In genomic region chr10:9302142-9302746, GRCh38 we compare ENCODE assay signal across 8 cellular contexts.
DNase-seq lines count a peak whose midpoint lies in the region; ATAC-seq, FAIRE-seq and TF ChIP-seq lines count a peak whose summit lies in the region.

No MANE protein-coding gene starts in this region.

- H3K9me3 ChIP-seq in heart left ventricle, result no peaks in the 10 kb centered on the region
- no peaks in the 10 kb centered on the region for H3K9me3 ChIP-seq in right cardiac atrium (ENCODE audit: control insufficient read depth, low read length)
- H3K9me3 ChIP-seq in pancreas, result no peaks in the 10 kb centered on the region

- ATAC-seq in heart left ventricle, result peak in 1 of 4 donors; percentile 45
- ATAC-seq in right cardiac atrium, result no peak
- peak; percentile 76 for ATAC-seq in esophagus mucosa
- peak; percentile 50 to 87 (median 80) for ATAC-seq in pancreas
- no peak for ATAC-seq in GM21717 (IDR thresholded peaks at IDR 0.05; ENCODE audit: unreplicated experiment)
- ATAC-seq in HG03457 (IDR thresholded peaks at IDR 0.05; ENCODE audit: unreplicated experiment), result no peak

- TF ChIP-seq POLR2A in heart left ventricle (IDR thresholded peaks at IDR 0.05), result no peak

- no peak overlapping the region for H3K4me3 ChIP-seq in heart left ventricle
- no peak overlapping the region for H3K4me3 ChIP-seq in right cardiac atrium (ENCODE audit: low read length)
- H3K4me3 ChIP-seq in pancreas, result no peak overlapping the region

- 29 to 40% (median 34%) methylated on average over 3 of the region's 3 CpGs for WGBS in heart left ventricle, 4 donors
- WGBS in right cardiac atrium, result 27% methylated on average over 3 of the region's 3 CpGs
- 20 to 22% methylated on average over 3 of the region's 3 CpGs for WGBS in pancreas, 2 donors

- TF ChIP-seq CTCF in heart left ventricle (IDR thresholded peaks at IDR 0.05) (peak; percentile 14 to 56 (median 44)), pancreas (IDR thresholded peaks at IDR 0.05) (peak in 2 of 4 donors; percentile 31 to 36)

- H3K27ac ChIP-seq in heart left ventricle, result no peak overlapping the region
- no peak overlapping the region for H3K27ac ChIP-seq in right cardiac atrium (ENCODE audit: low read length)
- no peak overlapping the region for H3K27ac ChIP-seq in pancreas

- H3K4me1 ChIP-seq in heart left ventricle (no peaks in the 10 kb centered on the region), right cardiac atrium (ENCODE audit: control insufficient read depth, insufficient read depth, low read length) (no peaks in the 10 kb centered on the region), pancreas (no peaks in the 10 kb centered on the region)

- peak; percentile 95 for FAIRE-seq in pancreas (lab: Jason Lieb, UNC)

- intact Hi-C loops in heart left ventricle (cut with DNase I) (loop anchor here (5.0 to 10.0 kb wide), 4 partner anchors 1427 to 1775 kb away; no protein-coding TSS in a partner anchor), right cardiac atrium (cut with DNase I) (loop anchor here in 3 of 4 donors (5.0 to 10.0 kb wide), 4 partner anchors 1427 to 1777 kb away; no protein-coding TSS in a partner anchor), pancreas (cut with DNase I) (no loop called here)

- H3K27me3 ChIP-seq in heart left ventricle (peaks cover 0 to 5% (median 0%) of the 10 kb centered on the region in 9 donors), right cardiac atrium (ENCODE audit: control insufficient read depth, insufficient read depth) (no peaks in the 10 kb centered on the region), pancreas (no peaks in the 10 kb centered on the region)

- no peaks in the 10 kb centered on the region for H3K36me3 ChIP-seq in heart left ventricle
- H3K36me3 ChIP-seq in pancreas, result no peaks in the 10 kb centered on the region

- DNase-seq in heart left ventricle, result no peak
- no peak for DNase-seq in right cardiac atrium
- peak; percentile 9 for DNase-seq in HS-5 (ENCODE audit: low read depth)
- peak; percentile 23 to 29 for DNase-seq in SHP77 (lab: John Stamatoyannopoulos, UW)
- DNase-seq in pancreas, result peak in 1 of 6 donors; percentile 10

Comparison
In these comparisons a context has a peak if more than half of its experiments do, and no peak if none do; other contexts are left out.
1. ATAC-seq: peak in esophagus mucosa (single experiment) and pancreas (4 of 4); none in right cardiac atrium (0 of 2), GM21717 (single experiment) and HG03457 (single experiment).
2. DNase-seq: peak in HS-5 (single experiment) and SHP77 (2 of 2); none in heart left ventricle (0 of 5) and right cardiac atrium (0 of 3).
3. intact Hi-C loops: an anchor here in heart left ventricle (5.0 to 10.0 kb wide) and right cardiac atrium (5.0 to 10.0 kb wide); none called in pancreas.